Comparison of ENCODE assay signal across 18 cellular contexts in genomic region chr15:79290642-79291275, GRCh38. TPM values are rescaled to one million over a fixed set of nuclear protein-coding genes. Genes with fewer than 3 reads are reported as not detected.
"Had no signal": no experiment of that assay in that cellular context is flagged by ENCODE, and none has a peak within 500 bp of the region (broad histone marks: within the 10 kb centered on the region; RNA-seq: fewer than 3 reads in every experiment).

No MANE protein-coding gene starts in this region.

- H3K27ac ChIP-seq: adrenal gland, colonic mucosa, hepatocyte, stomach had no signal

- H3K36me3 ChIP-seq: adrenal gland, colonic mucosa, stomach had no signal

- H3K9me3 ChIP-seq: adrenal gland, colonic mucosa, stomach had no signal

- H3K4me3 Mint-ChIP-seq: activated B cell treated with CpG ODN at 0.5 μM for 24 hours; activated CD4-positive, alpha-beta memory T cell treated with anti-CD3 and anti-CD28 coated beads for 36 hours; activated T-cell treated with anti-CD3 and anti-CD28 coated beads, Interleukin-2, amount 50 U/mL, for 72 hours; T-helper 1 cell treated with Interleukin-12 subunit alpha and Interleukin-12 subunit beta and Interleukin-4 antibody, amounts not matched to agents 30 μg/mL and 1 μg/mL, for 36 hours had no signal

- H3K4me1 Mint-ChIP-seq: activated B cell treated with CpG ODN at 0.5 μM for 24 hours had no signal

- H3K4me1 ChIP-seq: adrenal gland, colonic mucosa, stomach had no signal

- H3K79me2 ChIP-seq: hepatocyte had no signal

- H3K36me3 Mint-ChIP-seq: activated CD4-positive, alpha-beta memory T cell treated with anti-CD3 and anti-CD28 coated beads for 36 hours had no signal

- H3K27me3 ChIP-seq: colonic mucosa had no signal

- H3K4me2 ChIP-seq: hepatocyte had no signal

- DNase-seq: activated B cell treated with CpG ODN at 0.5 μM for 24 hours; activated CD4-positive, alpha-beta memory T cell treated with anti-CD3 and anti-CD28 coated beads for 36 hours; activated CD8-positive, alpha-beta memory T cell treated with anti-CD3 and anti-CD28 coated beads, Interleukin-2, amount 50 U/mL, for 4 hours; activated naive CD4-positive, alpha-beta T cell; activated T-cell treated with anti-CD3 and anti-CD28 coated beads, Interleukin-2, amount 50 U/mL, for 72 hours; adrenal gland; colonic mucosa; effector CD4-positive, alpha-beta T cell; kidney glomerular epithelial cell; stimulated activated CD4-positive, alpha-beta T cell treated with anti-CD3 and anti-CD28 coated beads, Interleukin-12 subunit alpha, Interleukin-12 subunit beta, amount 100 ng/mL, for 4 hours; stimulated activated CD4-positive, alpha-beta T cell treated with anti-CD3 and anti-CD28 coated beads, Interleukin-2, amount 100 ng/mL, for 48 hours; stomach had no signal

- H3K27ac Mint-ChIP-seq: activated B cell treated with CpG ODN at 0.5 μM for 24 hours; activated CD4-positive, alpha-beta memory T cell treated with anti-CD3 and anti-CD28 coated beads for 36 hours; activated T-cell treated with anti-CD3 and anti-CD28 coated beads, Interleukin-2, amount 50 U/mL, for 72 hours; T-helper 1 cell treated with Interleukin-12 subunit alpha and Interleukin-12 subunit beta and Interleukin-4 antibody, amounts not matched to agents 30 μg/mL and 1 μg/mL, for 36 hours had no signal

- H2AFZ ChIP-seq: hepatocyte had no signal

- H3K4me3 ChIP-seq: adrenal gland, colonic mucosa, hepatocyte, stomach had no signal

- H3K9me3 Mint-ChIP-seq: activated B cell treated with CpG ODN at 0.5 μM for 24 hours; activated CD4-positive, alpha-beta memory T cell treated with anti-CD3 and anti-CD28 coated beads for 36 hours; activated T-cell treated with anti-CD3 and anti-CD28 coated beads, Interleukin-2, amount 50 U/mL, for 72 hours; T-helper 1 cell treated with Interleukin-12 subunit alpha and Interleukin-12 subunit beta and Interleukin-4 antibody, amounts not matched to agents 30 μg/mL and 1 μg/mL, for 36 hours had no signal

- ATAC-seq: activated T-cell treated with anti-CD3 and anti-CD28 coated beads, Interleukin-2, amount 50 U/mL, for 72 hours; sciatic nerve had no signal

RNA-seq across cellular contexts. Expression of gene ANKRD34C, which starts 8.2 kb away (rescaled TPM):
- total RNA-seq: activated B cell treated with CpG ODN at 0.5 μM for 24 hours; activated CD4-positive, alpha-beta memory T cell treated with anti-CD3 and anti-CD28 coated beads for 36 hours; activated T-cell treated with anti-CD3 and anti-CD28 coated beads, Interleukin-2, amount 50 U/mL, for 72 hours; colonic mucosa; hepatocyte; lower leg skin; mesenteric fat pad; pulmonary artery endothelial cell; stomach had no signal
